Comparison of ENCODE assay signal across 12 cellular contexts in genomic region chr18:58484989-58485962, GRCh38.
DNase-seq lines count a peak whose midpoint lies in the region; ATAC-seq and TF ChIP-seq lines count a peak whose summit lies in the region.
"Had no signal": no experiment of that assay in that cellular context is flagged by ENCODE, and none has a peak within 500 bp of the region (broad histone marks: within the 10 kb centered on the region; RNA-seq: fewer than 3 reads in every experiment).

No MANE protein-coding gene starts in this region.

- H3K9me3 ChIP-seq in A673 (ENCODE audit: low read depth, low read length, poor library complexity, severe bottlenecking) = no peaks in the 10 kb centered on the region
- H3K9me3 ChIP-seq in liver (ENCODE audit: control insufficient read depth in 4 of 4, low read length in 3 of 4) = no peaks in the 10 kb centered on the region
- no peaks in the 10 kb centered on the region for H3K9me3 ChIP-seq in suprapubic skin
- H3K9me3 ChIP-seq: adrenal gland had no signal

- CTCF ChIA-PET in A673 (lab: Charles Lee) = interaction anchor here (0.8 kb wide), 1 partner anchor 9 kb away, joined by 3 read pairs; no protein-coding TSS in a partner anchor

- peaks cover 9% of the 10 kb centered on the region for H3K27me3 Mint-ChIP-seq in activated T-helper 17 cell treated with anti-CD3 and anti-CD28 coated beads, Interleukin-2, amount 50 U/mL, for 72 hours

- DNase-seq in A673 (ENCODE audit: low spot score) (peak; percentile 14), HuH-7 (ENCODE audit: low spot score) (peak; percentile 28), cerebellum (ENCODE audit: low spot score) (peak; percentile 57), SKM-1 treated with dmso at 0.1 percent for 144 hours (lab: John Stamatoyannopoulos, UW; ENCODE audit: unreplicated experiment) (no peak), GF-D8 (lab: John Stamatoyannopoulos, UW) (no peak), suprapubic skin (ENCODE audit: low spot score in 2 of 2) (no peak)
- DNase-seq: head of caudate nucleus, NCI-H187 had no signal

- H3K9ac ChIP-seq in liver (ENCODE audit: low read depth in 1 of 2, low read length in 2 of 2) = no peak overlapping the region

- peak; percentile 25 to 36 for TF ChIP-seq RAD21 in liver (IDR thresholded peaks at IDR 0.05)

- H3K4me1 ChIP-seq in A673 (ENCODE audit: insufficient read depth, low read length, poor library complexity, severe bottlenecking) (no peaks in the 10 kb centered on the region), liver (ENCODE audit: control insufficient read depth in 4 of 4, insufficient read depth in 4 of 4, low read length in 3 of 4) (peaks cover 3 to 22% (median 17%) of the 10 kb centered on the region in 4 donors), suprapubic skin (peaks cover 9% of the 10 kb centered on the region)

- intact Hi-C loops in A673 (cut with micrococcal nuclease; ENCODE audit: unreplicated experiment) = no loop called here

- TF ChIP-seq EP300 in suprapubic skin (IDR thresholded peaks at IDR 0.05) = no peak

- H3K36me3 Mint-ChIP-seq in activated T-helper 17 cell treated with anti-CD3 and anti-CD28 coated beads, Interleukin-2, amount 50 U/mL, for 72 hours (ENCODE audit: low read depth) = no peaks in the 10 kb centered on the region

- WGBS in liver = 56% methylated on average over 19 of the region's 19 CpGs
- 29% methylated on average over 19 of the region's 19 CpGs for WGBS in suprapubic skin

- H3K9me3 Mint-ChIP-seq in activated T-helper 17 cell treated with anti-CD3 and anti-CD28 coated beads, Interleukin-2, amount 50 U/mL, for 72 hours = no peaks in the 10 kb centered on the region

- H3K27me3 ChIP-seq in A673 (replicated peaks; ENCODE audit: insufficient read depth, low read depth, low read length, poor library complexity) (no peaks in the 10 kb centered on the region), liver (ENCODE audit: control insufficient read depth in 4 of 4, insufficient read depth in 4 of 4, low read length in 3 of 4) (no peaks in the 10 kb centered on the region), suprapubic skin (peaks cover 3% of the 10 kb centered on the region)

- no TSS peak for BruUV-seq in A673 (replicated peaks; lab: Mats Ljungman, UMichigan)

- no peak for ATAC-seq in activated T-helper 17 cell treated with anti-CD3 and anti-CD28 coated beads, Interleukin-2, amount 50 U/mL, for 72 hours (replicated peaks)

- H3K27ac ChIP-seq in A673 (ENCODE audit: low read depth, low read length, poor library complexity, severe bottlenecking) = no peak overlapping the region
- H3K27ac ChIP-seq in liver (ENCODE audit: low read depth in 1 of 2, low read length in 2 of 2) = peak overlapping the region; percentile 32 to 40
- H3K27ac ChIP-seq in suprapubic skin = no peak overlapping the region

- H3K4me3 ChIP-seq in A673 (ENCODE audit: low read depth, low read length, poor library complexity, severe bottlenecking) (no peak overlapping the region), liver (ENCODE audit: low read depth in 1 of 3, low read length in 3 of 3) (no peak overlapping the region), suprapubic skin (no peak overlapping the region)
- H3K4me3 ChIP-seq: adrenal gland, smooth muscle cell had no signal

- TF ChIP-seq CTCF in A673 (conservative IDR thresholded peaks at IDR 0.05; ENCODE audit: low read depth, low read length) (0 out of 2 replicates have a peak, but pooled peaks have one; percentile 12), liver (IDR thresholded peaks at IDR 0.05; ENCODE audit: low read depth, low read length, missing input control) (no peak), suprapubic skin (IDR thresholded peaks at IDR 0.05) (no peak)

- TF ChIP-seq POLR2A in suprapubic skin (IDR thresholded peaks at IDR 0.05) = no peak

- H3K36me3 ChIP-seq in A673 (ENCODE audit: insufficient read depth, low read length, poor library complexity, severe bottlenecking) = no peaks in the 10 kb centered on the region
- H3K36me3 ChIP-seq in liver (ENCODE audit: control insufficient read depth in 4 of 4, insufficient read depth in 3 of 4, low read depth in 1 of 4, low read length in 3 of 4) = no peaks in the 10 kb centered on the region
- H3K36me3 ChIP-seq in suprapubic skin = no peaks in the 10 kb centered on the region
- H3K36me3 ChIP-seq: adrenal gland had no signal

- POLR2A ChIA-PET in A673 (lab: Charles Lee; ENCODE audit: low non-redundant PET) = interaction anchor here (0.6 kb wide), 1 partner anchor 563 kb away, joined by 3 read pairs; no protein-coding TSS in a partner anchor

- H3K4me3 Mint-ChIP-seq in activated T-helper 17 cell treated with anti-CD3 and anti-CD28 coated beads, Interleukin-2, amount 50 U/mL, for 72 hours = no peak overlapping the region

- no peaks in the 10 kb centered on the region for H3K4me1 Mint-ChIP-seq in activated T-helper 17 cell treated with anti-CD3 and anti-CD28 coated beads, Interleukin-2, amount 50 U/mL, for 72 hours

- H3K27ac Mint-ChIP-seq in activated T-helper 17 cell treated with anti-CD3 and anti-CD28 coated beads, Interleukin-2, amount 50 U/mL, for 72 hours = no peak overlapping the region

TF ChIP-seq in liver, 16 proteins besides CTCF, POLR2A, EP300 and RAD21:
- TF ChIP-seq HNF4G (IDR thresholded peaks at IDR 0.05) = peak; percentile 9
- no peak for TF ChIP-seq YY1 (IDR thresholded peaks at IDR 0.05)
- TF ChIP-seq GABPA (IDR thresholded peaks at IDR 0.05 in 1 of 2, conservative IDR thresholded peaks at IDR 0.05 in 1 of 2) = no peak
- TF ChIP-seq SP1 (IDR thresholded peaks at IDR 0.05) = peak; percentile 51
- TF ChIP-seq JUND (IDR thresholded peaks at IDR 0.05) = no peak
- TF ChIP-seq FOXA2 (IDR thresholded peaks at IDR 0.05) = no peak
- no peak for TF ChIP-seq MAX (IDR thresholded peaks at IDR 0.05)
- TF ChIP-seq TAF1 (conservative IDR thresholded peaks at IDR 0.05) = no peak
- TF ChIP-seq HNF4A (conservative IDR thresholded peaks at IDR 0.05) = peak; percentile 45 to 69
- no peak for TF ChIP-seq NR2F2 (IDR thresholded peaks at IDR 0.05)
- TF ChIP-seq EGR1 (IDR thresholded peaks at IDR 0.05; ENCODE audit: low read depth in 2 of 2) = no peak
- peak; percentile 46 to 68 for TF ChIP-seq RXRA (IDR thresholded peaks at IDR 0.05)
- TF ChIP-seq REST (IDR thresholded peaks at IDR 0.05) = no peak
- peak; percentile 31 for TF ChIP-seq ATF3 (IDR thresholded peaks at IDR 0.05)
- peak; percentile 25 for TF ChIP-seq ZBTB33 (IDR thresholded peaks at IDR 0.05)
- no peak for TF ChIP-seq FOXA1 (IDR thresholded peaks at IDR 0.05)

Comparison
In these comparisons a context has a peak if more than half of its experiments do, and no peak if none do; other contexts are left out.
1. DNase-seq: peak in A673 (single experiment), HuH-7 (single experiment) and cerebellum (single experiment); none in SKM-1 treated with dmso at 0.1 percent for 144 hours (single experiment), GF-D8 (single experiment) and suprapubic skin (0 of 2).
2. H3K27ac ChIP-seq: peak in liver (2 of 2); none in A673 (single experiment) and suprapubic skin (single experiment).